Comparison of ENCODE assay signal across 9 cellular contexts in the genomic region with DNA sequence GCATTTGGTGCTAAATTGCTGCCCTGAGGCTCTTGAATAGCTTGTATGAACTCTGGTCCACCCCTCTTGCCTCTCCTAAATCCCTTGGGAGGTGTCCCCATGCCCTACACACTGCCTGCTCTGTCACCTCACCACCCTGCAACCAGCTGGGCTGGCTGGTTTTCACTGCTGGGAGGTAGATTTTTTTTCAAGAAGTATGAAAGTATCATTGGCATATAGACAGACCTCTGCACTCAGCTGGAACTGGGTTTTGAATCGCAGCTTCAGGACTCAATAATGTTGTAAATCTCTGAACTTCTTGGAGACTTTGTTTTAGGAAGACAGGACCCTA.
A peak's percentile ranks its signal among the peaks of the same experiment; 100 is the strongest.
DNase-seq lines count a peak whose midpoint lies in the region; ATAC-seq, FAIRE-seq and TF ChIP-seq lines count a peak whose summit lies in the region.
"Had no signal": no experiment of that assay in that cellular context is flagged by ENCODE, and none has a peak within 500 bp of the region (broad histone marks: within the 10 kb centered on the region; RNA-seq: fewer than 3 reads in every experiment).

No MANE protein-coding gene starts in this region.

- peak overlapping the region; percentile 61 for H3K9ac ChIP-seq in GM12878 (ENCODE audit: control insufficient read depth, insufficient read depth, low read length)
- no peak overlapping the region for H3K9ac ChIP-seq in parathyroid adenoma

- TF ChIP-seq POLR2A in GM12878 (IDR thresholded peaks at IDR 0.05; ENCODE audit: low read depth, low read length): no peak

- no peak overlapping the region for H2AFZ ChIP-seq in GM12878 (ENCODE audit: control insufficient read depth, low read depth, low read length)
- H2AFZ ChIP-seq in parathyroid adenoma: no peak overlapping the region

- H3K27ac ChIP-seq in GM12878 (ENCODE audit: control insufficient read depth, insufficient read depth) (peak overlapping the region; percentile 92), parathyroid adenoma (peak overlapping the region; percentile 30)

- H3K4me3 ChIP-seq in GM12878 (no peak overlapping the region), parathyroid adenoma (ENCODE audit: low read depth, low read length) (no peak overlapping the region)

- POLR2A ChIA-PET in GM12878 (lab: Charles Lee): interaction anchor here (0.9 to 3.0 kb wide), 13 partner anchors 13 to 231 kb away, joined by 3 to 11 read pairs (median 4); no protein-coding TSS in a partner anchor

- TF ChIP-seq RAD21 in GM12878 (IDR thresholded peaks at IDR 0.05; ENCODE audit: insufficient read depth, low read depth, low read length): no peak

- H3K9me3 ChIP-seq in GM12878 (replicated peaks; ENCODE audit: control insufficient read depth, insufficient read depth, low read length): no peaks in the 10 kb centered on the region
- H3K9me3 ChIP-seq in parathyroid adenoma (ENCODE audit: control insufficient read depth, low read length): no peaks in the 10 kb centered on the region

- no peaks in the 10 kb centered on the region for H3K27me3 ChIP-seq in GM12878 (replicated peaks in 1 of 2; ENCODE audit: control insufficient read depth in 2 of 2, insufficient read depth in 2 of 2, low read length in 1 of 2)
- H3K27me3 ChIP-seq in parathyroid adenoma (ENCODE audit: control insufficient read depth, insufficient read depth, low read length): no peaks in the 10 kb centered on the region

- H3K36me3 ChIP-seq in GM12878 (ENCODE audit: control insufficient read depth in 2 of 2, insufficient read depth in 2 of 2, low read length in 1 of 2): peaks cover 3 to 5% of the 10 kb centered on the region in 2 experiments; a peak in 3 of 4 replicates
- no peaks in the 10 kb centered on the region for H3K36me3 ChIP-seq in parathyroid adenoma (ENCODE audit: control insufficient read depth, insufficient read depth, low read length)

- FAIRE-seq in GM12878 (lab: Jason Lieb, UNC): no peak
- FAIRE-seq: GM18507 had no signal

- H3K4me2 ChIP-seq in GM12878 (ENCODE audit: control insufficient read depth, insufficient read depth): peak overlapping the region; percentile 58
- no peak overlapping the region for H3K4me2 ChIP-seq in parathyroid adenoma (ENCODE audit: low read length)

- in situ Hi-C loops in GM12878 (cut with MboI): no loop called here

- no peak for TF ChIP-seq EP300 in GM12878 (IDR thresholded peaks at IDR 0.05; ENCODE audit: borderline replicate concordance in 1 of 2, control insufficient read depth in 1 of 2, low read depth in 2 of 2, low read length in 2 of 2)

- CTCF ChIA-PET in GM12878 (lab: Yijun Ruan, JAX): interaction anchor here (0.5 to 4.0 kb wide), 32 partner anchors 10 to 299 kb away, joined by 3 to 130 read pairs (median 8); a partner anchor contains a TSS

- peaks cover 58% of the 10 kb centered on the region for H3K4me1 ChIP-seq in GM12878 (ENCODE audit: control insufficient read depth, insufficient read depth, low read length)
- peaks cover 49% of the 10 kb centered on the region for H3K4me1 ChIP-seq in parathyroid adenoma

- H4K20me1 ChIP-seq in GM12878 (ENCODE audit: control insufficient read depth, insufficient read depth): no peaks in the 10 kb centered on the region

- no peak for TF ChIP-seq CTCF in GM12878 (IDR thresholded peaks at IDR 0.05 in 2 of 3, conservative IDR thresholded peaks at IDR 0.05 in 1 of 3; ENCODE audit: control insufficient read depth in 2 of 3, extremely low read depth in 1 of 3, insufficient read depth in 1 of 3, low read depth in 3 of 3, low read length in 3 of 3)
- no peak for TF ChIP-seq CTCF in parathyroid adenoma (IDR thresholded peaks at IDR 0.05)

- peaks cover 45% of the 10 kb centered on the region for H3K79me2 ChIP-seq in GM12878 (ENCODE audit: control insufficient read depth, insufficient read depth, low read length)
- peaks cover 87% of the 10 kb centered on the region for H3K79me2 ChIP-seq in parathyroid adenoma

- 47% methylated on average over 1 of the region's 1 CpG for WGBS in GM12878 (ENCODE audit: insufficient coverage, insufficient replicate concordance, low lambda C conversion rate, missing lambda C conversion rate)

- DNase-seq in GM12878 (ENCODE audit: low read depth, low spot score) (no peak), DMS153 treated with DMSO at 0.1 percent for 48 hours (lab: John Stamatoyannopoulos, UW; ENCODE audit: unreplicated experiment) (no peak), GDM1 (lab: John Stamatoyannopoulos, UW) (no peak), RKO (ENCODE audit: low spot score) (no peak)
- DNase-seq in stimulated activated CD4-positive, alpha-beta T cell treated with anti-CD3 and anti-CD28 coated beads, Interleukin-4, amount 100 ng/mL, for 4 hours: no peak

- BruUV-seq in GM12878 (replicated peaks; lab: Mats Ljungman, UMichigan): no TSS peak

- SMC1A ChIA-PET in GM12878 (lab: Charles Lee; ENCODE audit: uncharacterized antibody, unreplicated experiment): interaction anchor here (0.6 to 4.9 kb wide), 27 partner anchors 9 to 231 kb away, joined by 3 to 90 read pairs (median 10); no protein-coding TSS in a partner anchor

- RAD21 ChIA-PET in GM12878 (lab: Charles Lee; ENCODE audit: unreplicated experiment): interaction anchor here (0.7 to 4.3 kb wide), 26 partner anchors 10 to 306 kb away, joined by 3 to 91 read pairs (median 12); no protein-coding TSS in a partner anchor

- intact Hi-C loops in GM12878 (cut with micrococcal nuclease; ENCODE audit: unreplicated experiment): loop anchor here (2.0 to 10.0 kb wide), 4 partner anchors 84 to 266 kb away; a partner anchor contains a TSS

- ATAC-seq in GM18858 (IDR thresholded peaks at IDR 0.05; ENCODE audit: unreplicated experiment): peak; percentile 33
- peak; percentile 15 for ATAC-seq in HG02973 (IDR thresholded peaks at IDR 0.05; ENCODE audit: unreplicated experiment)
- peak; percentile 45 for ATAC-seq in GM12878

TF ChIP-seq in GM12878, 131 proteins besides CTCF, POLR2A, EP300 and RAD21:
- TF ChIP-seq ZNF622 (IDR thresholded peaks at IDR 0.05) (no peak), PAX5 (IDR thresholded peaks at IDR 0.05; ENCODE audit: borderline replicate concordance, low read depth, low read length) (no peak), TCF12 (IDR thresholded peaks at IDR 0.05; ENCODE audit: low read depth, low read length) (peak; percentile 50), DPF2 (IDR thresholded peaks at IDR 0.05) (0 out of 2 replicates have a peak, but pooled peaks have one; percentile 16), JUNB (IDR thresholded peaks at IDR 0.05) (no peak; the same call in 1 of the 2 replicates), CEBPB (IDR thresholded peaks at IDR 0.05; ENCODE audit: borderline replicate concordance in 1 of 2, low read depth in 2 of 2, low read length in 2 of 2) (no peak), BCL11A (IDR thresholded peaks at IDR 0.05; ENCODE audit: low read depth, low read length) (no peak), CHD2 (IDR thresholded peaks at IDR 0.05; ENCODE audit: borderline replicate concordance, low read depth, low read length) (no peak), EZH2 (IDR thresholded peaks at IDR 0.05; ENCODE audit: borderline replicate concordance, control insufficient read depth, low read depth, low read length) (no peak), GATAD2B (conservative IDR thresholded peaks at IDR 0.05; ENCODE audit: low read depth) (no peak), NFIC (IDR thresholded peaks at IDR 0.05; ENCODE audit: low read depth, low read length) (peak; percentile 31; the same call in 1 of the 2 replicates), MEF2B (IDR thresholded peaks at IDR 0.05; ENCODE audit: partially characterized antibody, poor library complexity, severe bottlenecking) (peak; percentile 75)
